In the genomic region with DNA sequence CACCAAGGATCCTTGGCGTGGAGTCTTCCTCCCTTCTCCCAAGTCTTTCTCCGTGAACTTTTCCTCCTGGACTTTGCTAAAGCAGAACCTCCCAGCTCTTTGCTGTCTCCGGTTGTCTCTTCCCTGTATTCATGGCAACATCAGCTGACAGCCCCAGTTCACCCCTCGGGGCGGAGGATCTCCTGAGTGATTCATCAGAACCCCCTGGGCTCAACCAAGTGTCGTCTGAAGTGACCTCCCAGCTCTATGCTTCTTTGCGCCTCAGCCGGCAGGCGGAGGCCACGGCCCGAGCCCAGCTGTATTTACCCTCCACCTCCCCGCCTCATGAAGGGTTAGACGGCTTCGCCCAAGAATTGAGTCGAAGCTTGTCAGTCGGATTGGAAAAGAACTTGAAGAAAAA, we compare ENCODE assay signal across 1 cellular context.
TF ChIP-seq lines count a peak whose summit lies in the region.

No MANE protein-coding gene starts in this region.

TF ChIP-seq in HEK293, 187 proteins besides CTCF, POLR2A, EP300 and RAD21 (continued from another document):
- TF ChIP-seq ZNF341 (tag by site-specific recombination; IDR thresholded peaks at IDR 0.05; ENCODE audit: low read depth) (peak; percentile 13; the same call in 1 of the 2 replicates), ZNF121 (tag by site-specific recombination; IDR thresholded peaks at IDR 0.05) (no peak), ZNF585B (tag by site-specific recombination; IDR thresholded peaks at IDR 0.05) (no peak), ZBTB20 (tag by site-specific recombination; IDR thresholded peaks at IDR 0.05) (0 out of 2 replicates have a peak, but pooled peaks have one; percentile 17), ZIC2 (tag by site-specific recombination; IDR thresholded peaks at IDR 0.05) (peak; percentile 28; the same call in 1 of the 2 replicates), ZNF23 (tag by site-specific recombination; IDR thresholded peaks at IDR 0.05; ENCODE audit: borderline replicate concordance) (no peak), ZNF398 (tag by site-specific recombination; IDR thresholded peaks at IDR 0.05) (peak; percentile 51; the same call in 1 of the 2 replicates)
- TF ChIP-seq, protein P1, sequence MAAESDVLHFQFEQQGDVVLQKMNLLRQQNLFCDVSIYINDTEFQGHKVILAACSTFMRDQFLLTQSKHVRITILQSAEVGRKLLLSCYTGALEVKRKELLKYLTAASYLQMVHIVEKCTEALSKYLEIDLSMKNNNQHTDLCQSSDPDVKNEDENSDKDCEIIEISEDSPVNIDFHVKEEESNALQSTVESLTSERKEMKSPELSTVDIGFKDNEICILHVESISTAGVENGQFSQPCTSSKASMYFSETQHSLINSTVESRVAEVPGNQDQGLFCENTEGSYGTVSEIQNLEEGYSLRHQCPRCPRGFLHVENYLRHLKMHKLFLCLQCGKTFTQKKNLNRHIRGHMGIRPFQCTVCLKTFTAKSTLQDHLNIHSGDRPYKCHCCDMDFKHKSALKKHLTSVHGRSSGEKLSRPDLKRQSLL (tag by site-specific recombination; IDR thresholded peaks at IDR 0.05): peak; percentile 37; the same call in 1 of the 2 replicates
- TF ChIP-seq, protein P2, sequence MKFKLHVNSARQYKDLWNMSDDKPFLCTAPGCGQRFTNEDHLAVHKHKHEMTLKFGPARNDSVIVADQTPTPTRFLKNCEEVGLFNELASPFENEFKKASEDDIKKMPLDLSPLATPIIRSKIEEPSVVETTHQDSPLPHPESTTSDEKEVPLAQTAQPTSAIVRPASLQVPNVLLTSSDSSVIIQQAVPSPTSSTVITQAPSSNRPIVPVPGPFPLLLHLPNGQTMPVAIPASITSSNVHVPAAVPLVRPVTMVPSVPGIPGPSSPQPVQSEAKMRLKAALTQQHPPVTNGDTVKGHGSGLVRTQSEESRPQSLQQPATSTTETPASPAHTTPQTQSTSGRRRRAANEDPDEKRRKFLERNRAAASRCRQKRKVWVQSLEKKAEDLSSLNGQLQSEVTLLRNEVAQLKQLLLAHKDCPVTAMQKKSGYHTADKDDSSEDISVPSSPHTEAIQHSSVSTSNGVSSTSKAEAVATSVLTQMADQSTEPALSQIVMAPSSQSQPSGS (tag by site-specific recombination; IDR thresholded peaks at IDR 0.05; ENCODE audit: low read depth): no peak
